15 cellular contexts compared by ENCODE assay signal in the genomic region with DNA sequence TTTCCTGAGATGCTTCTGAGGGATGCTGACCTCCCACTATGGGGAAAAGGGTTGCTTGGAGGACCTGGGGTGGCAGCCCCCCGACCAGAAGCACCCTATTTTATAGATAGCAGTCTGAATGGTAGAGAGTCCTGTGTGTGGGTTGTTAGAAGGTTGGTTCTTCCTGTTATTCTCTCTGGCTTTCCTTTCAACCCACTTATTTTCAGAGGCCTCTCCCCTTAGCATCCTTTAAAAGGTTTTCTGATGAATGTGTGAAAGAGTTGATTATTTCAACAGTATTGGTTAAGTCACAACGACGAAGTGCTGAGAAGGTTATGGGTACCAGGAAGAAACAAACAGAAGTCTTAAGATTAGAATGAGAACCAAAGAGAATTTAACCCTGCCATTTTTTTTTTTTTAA. TPM values are rescaled to one million over a fixed set of nuclear protein-coding genes. Genes with fewer than 3 reads are reported as not detected.
DNase-seq lines count a peak whose midpoint lies in the region; ATAC-seq and TF ChIP-seq lines count a peak whose summit lies in the region.
"Had no signal": no experiment of that assay in that cellular context is flagged by ENCODE, and none has a peak within 500 bp of the region (broad histone marks: within the 10 kb centered on the region; RNA-seq: fewer than 3 reads in every experiment).

No MANE protein-coding gene starts in this region.

- no peaks in the 10 kb centered on the region for H3K27me3 ChIP-seq in CD8-positive, alpha-beta memory T cell (ENCODE audit: insufficient read depth, low read length, poor library complexity, severe bottlenecking)
- no peaks in the 10 kb centered on the region for H3K27me3 ChIP-seq in dorsolateral prefrontal cortex

- peak overlapping the region; percentile 10 to 33 for H3K4me3 Mint-ChIP-seq in activated T-cell treated with anti-CD3 and anti-CD28 coated beads, Interleukin-2, amount 50 U/mL, for 72 hours
- no peak overlapping the region for H3K4me3 Mint-ChIP-seq in CD8-positive, alpha-beta memory T cell
- H3K4me3 Mint-ChIP-seq in activated T-helper 1 cell treated with anti-CD3 and anti-CD28 coated beads, Interleukin-12 subunit alpha, Interleukin-12 subunit beta, Interleukin-2, Interleukin-4 antibody, amounts not matched to agents 30 ng/mL and 10 ng/mL and 1 ng/mL, durations not matched to agents 14 hours and 24 hours and 36 hours, result peak overlapping the region; percentile 4
- H3K4me3 Mint-ChIP-seq: H9 had no signal

- intact Hi-C loops in activated T-helper 1 cell treated with anti-CD3 and anti-CD28 coated beads, Interleukin-12 subunit alpha, Interleukin-12 subunit beta, Interleukin-2, Interleukin-4 antibody, amounts not matched to agents 30 ng/mL and 10 ng/mL and 1 ng/mL, durations not matched to agents 14 hours and 24 hours and 36 hours (cut with micrococcal nuclease), result loop anchor here (1.0 kb wide), 1 partner anchor 21 kb away; the partner anchor contains the start of genes KLHL42 and MANSC4
- intact Hi-C loops in dorsolateral prefrontal cortex (cut with DNase I), result loop anchor here in 1 of 2 donors (10.0 kb wide), 1 partner anchor 56 kb away; no protein-coding TSS in a partner anchor

- peaks cover 4 to 14% of the 10 kb centered on the region in 2 donors for H3K36me3 Mint-ChIP-seq in activated T-cell treated with anti-CD3 and anti-CD28 coated beads, Interleukin-2, amount 50 U/mL, for 72 hours (ENCODE audit: insufficient read depth in 2 of 2)
- H3K36me3 Mint-ChIP-seq in CD8-positive, alpha-beta memory T cell, result peaks cover 0 to 32% (median 13%) of the 10 kb centered on the region in 3 donors
- peaks cover 29% of the 10 kb centered on the region for H3K36me3 Mint-ChIP-seq in activated T-helper 1 cell treated with anti-CD3 and anti-CD28 coated beads, Interleukin-12 subunit alpha, Interleukin-12 subunit beta, Interleukin-2, Interleukin-4 antibody, amounts not matched to agents 30 ng/mL and 10 ng/mL and 1 ng/mL, durations not matched to agents 14 hours and 24 hours and 36 hours (ENCODE audit: low read depth)

- ATAC-seq in activated T-cell treated with anti-CD3 and anti-CD28 coated beads, Interleukin-2, amount 50 U/mL, for 72 hours (replicated peaks in 1 of 2), result no peak

- no peak overlapping the region for H3K4me3 ChIP-seq in CD8-positive, alpha-beta memory T cell (ENCODE audit: low read length)
- H3K4me3 ChIP-seq in dorsolateral prefrontal cortex, result no peak overlapping the region

- H3K9me3 ChIP-seq in CD8-positive, alpha-beta memory T cell (ENCODE audit: low read length), result no peaks in the 10 kb centered on the region

- CTCF ChIA-PET in CD8-positive, alpha-beta memory T cell (lab: Charles Lee), result interaction anchor here (1.6 kb wide), 1 partner anchor 20 kb away, joined by 7 read pairs; no protein-coding TSS in a partner anchor

- H3K27me3 Mint-ChIP-seq in activated T-cell treated with anti-CD3 and anti-CD28 coated beads, Interleukin-2, amount 50 U/mL, for 72 hours (ENCODE audit: low read depth), result peaks cover 16% of the 10 kb centered on the region
- peaks cover under 1% of the 10 kb centered on the region in 2 donors for H3K27me3 Mint-ChIP-seq in CD8-positive, alpha-beta memory T cell
- peaks cover 8% of the 10 kb centered on the region for H3K27me3 Mint-ChIP-seq in activated T-helper 1 cell treated with anti-CD3 and anti-CD28 coated beads, Interleukin-12 subunit alpha, Interleukin-12 subunit beta, Interleukin-2, Interleukin-4 antibody, amounts not matched to agents 30 ng/mL and 10 ng/mL and 1 ng/mL, durations not matched to agents 14 hours and 24 hours and 36 hours (ENCODE audit: insufficient read depth)

- no peak for DNase-seq in activated T-cell treated with anti-CD3 and anti-CD28 coated beads, Interleukin-2, amount 50 U/mL, for 72 hours
- DNase-seq in activated T-cell treated with anti-CD3 and anti-CD28 coated beads, Interleukin-2, amount 50 U/mL, for 1 hour, result no peak
- no peak for DNase-seq in CD8-positive, alpha-beta memory T cell
- no peak for DNase-seq in activated T-helper 1 cell treated with anti-CD3 and anti-CD28 coated beads, Interleukin-12 subunit alpha, Interleukin-12 subunit beta, Interleukin-2, Interleukin-4 antibody, amounts not matched to agents 30 ng/mL and 10 ng/mL and 1 ng/mL, durations not matched to agents 14 hours and 24 hours and 36 hours (ENCODE audit: low spot score)
- DNase-seq in dorsolateral prefrontal cortex (no peak), HPDE6-E6E7 (ENCODE audit: extremely low spot score) (no peak), SKM-1 (lab: John Stamatoyannopoulos, UW; ENCODE audit: unreplicated experiment) (no peak)
- DNase-seq: DMS79 treated with DMSO at 0.1 percent for 48 hours, H9, NCI-H1436 treated with DMSO at 0.1 percent for 48 hours, NCI-H2081, NCI-H510A treated with DMSO at 0.1 percent for 48 hours had no signal

- peaks cover 38% of the 10 kb centered on the region for H3K4me1 Mint-ChIP-seq in activated T-cell treated with anti-CD3 and anti-CD28 coated beads, Interleukin-2, amount 50 U/mL, for 72 hours (ENCODE audit: low read depth)
- peaks cover 11 to 25% (median 13%) of the 10 kb centered on the region in 3 donors for H3K4me1 Mint-ChIP-seq in CD8-positive, alpha-beta memory T cell
- H3K4me1 Mint-ChIP-seq in activated T-helper 1 cell treated with anti-CD3 and anti-CD28 coated beads, Interleukin-12 subunit alpha, Interleukin-12 subunit beta, Interleukin-2, Interleukin-4 antibody, amounts not matched to agents 30 ng/mL and 10 ng/mL and 1 ng/mL, durations not matched to agents 14 hours and 24 hours and 36 hours (ENCODE audit: low read depth), result peaks cover 35% of the 10 kb centered on the region
- H3K4me1 Mint-ChIP-seq: H9 had no signal

- TF ChIP-seq CTCF in dorsolateral prefrontal cortex (IDR thresholded peaks at IDR 0.05 in 54 of 56, conservative IDR thresholded peaks at IDR 0.05 in 2 of 56; ENCODE audit: low read depth in 1 of 56, partially characterized antibody in 56 of 56), result no peak

- peaks cover 5% of the 10 kb centered on the region for H3K36me3 ChIP-seq in CD8-positive, alpha-beta memory T cell (ENCODE audit: insufficient read depth, low read length)

- peak overlapping the region; percentile 1 for H3K27ac Mint-ChIP-seq in activated T-cell treated with anti-CD3 and anti-CD28 coated beads, Interleukin-2, amount 50 U/mL, for 72 hours
- peak overlapping the region in 5 of 8 donors; percentile 17 to 78 (median 64) for H3K27ac Mint-ChIP-seq in CD8-positive, alpha-beta memory T cell
- H3K27ac Mint-ChIP-seq in activated T-helper 1 cell treated with anti-CD3 and anti-CD28 coated beads, Interleukin-12 subunit alpha, Interleukin-12 subunit beta, Interleukin-2, Interleukin-4 antibody, amounts not matched to agents 30 ng/mL and 10 ng/mL and 1 ng/mL, durations not matched to agents 14 hours and 24 hours and 36 hours, result peak overlapping the region; percentile 72

- POLR2A ChIA-PET in CD8-positive, alpha-beta memory T cell (lab: Charles Lee), result no interaction called here

- peaks cover 13% of the 10 kb centered on the region for H3K4me1 ChIP-seq in CD8-positive, alpha-beta memory T cell (ENCODE audit: insufficient read depth, low read length)

- no peak overlapping the region for H3K27ac ChIP-seq in CD8-positive, alpha-beta memory T cell (ENCODE audit: low read depth, low read length)
- H3K27ac ChIP-seq in dorsolateral prefrontal cortex, result peak overlapping the region in 37 of 59 donors; percentile 2 to 67 (median 39)
- H3K27ac ChIP-seq: KMS-11 had no signal

- no peaks in the 10 kb centered on the region for H3K9me3 Mint-ChIP-seq in activated T-cell treated with anti-CD3 and anti-CD28 coated beads, Interleukin-2, amount 50 U/mL, for 72 hours
- no peaks in the 10 kb centered on the region for H3K9me3 Mint-ChIP-seq in CD8-positive, alpha-beta memory T cell
- H3K9me3 Mint-ChIP-seq in activated T-helper 1 cell treated with anti-CD3 and anti-CD28 coated beads, Interleukin-12 subunit alpha, Interleukin-12 subunit beta, Interleukin-2, Interleukin-4 antibody, amounts not matched to agents 30 ng/mL and 10 ng/mL and 1 ng/mL, durations not matched to agents 14 hours and 24 hours and 36 hours, result no peaks in the 10 kb centered on the region
- H3K9me3 Mint-ChIP-seq: H9 had no signal

RNA-seq across cellular contexts. Expression of gene MANSC4, which starts 20.8 kb away (rescaled TPM):
- total RNA-seq in activated T-cell treated with anti-CD3 and anti-CD28 coated beads, Interleukin-2, amount 50 U/mL, for 72 hours, result not detected
- total RNA-seq in CD8-positive, alpha-beta memory T cell, result not detected
- polyA plus RNA-seq in CD8-positive, alpha-beta memory T cell, result not detected
- total RNA-seq in activated T-helper 1 cell treated with anti-CD3 and anti-CD28 coated beads, Interleukin-12 subunit alpha, Interleukin-12 subunit beta, Interleukin-2, Interleukin-4 antibody, amounts not matched to agents 30 ng/mL and 10 ng/mL and 1 ng/mL, durations not matched to agents 14 hours and 24 hours and 36 hours, result not detected in 2 replicates
- 1 to 10 TPM in 2 of 120 experiments, under 1 TPM in 12, not detected in 106; 0.42 to 1.2 (median 0.61) TPM for total RNA-seq in dorsolateral prefrontal cortex
- total RNA-seq: G401, H9, M059J had no signal

RNA-seq across cellular contexts. Expression of gene KLHL42, which starts 20.8 kb away (rescaled TPM):
- 10 to 100 TPM in 1 of 2 donors, 1 to 10 TPM in 1; 9.8 to 10.7 TPM for total RNA-seq in activated T-cell treated with anti-CD3 and anti-CD28 coated beads, Interleukin-2, amount 50 U/mL, for 72 hours
- 10 to 100 TPM; 14.1 TPM for total RNA-seq in CD8-positive, alpha-beta memory T cell
- polyA plus RNA-seq in CD8-positive, alpha-beta memory T cell, result 9.5 TPM
- 19.5 and 21.7 TPM in 2 replicates for total RNA-seq in activated T-helper 1 cell treated with anti-CD3 and anti-CD28 coated beads, Interleukin-12 subunit alpha, Interleukin-12 subunit beta, Interleukin-2, Interleukin-4 antibody, amounts not matched to agents 30 ng/mL and 10 ng/mL and 1 ng/mL, durations not matched to agents 14 hours and 24 hours and 36 hours
- total RNA-seq in dorsolateral prefrontal cortex, result 10 to 100 TPM; 40.7 to 73.4 (median 58.0) TPM

Comparison
In these comparisons a context has a peak if more than half of its experiments do, and no peak if none do; other contexts are left out.
1. H3K27ac Mint-ChIP-seq: peak in every context shown above with its lines; median percentile 72 in activated T-helper 1 cell treated with anti-CD3 and anti-CD28 coated beads, Interleukin-12 subunit alpha, Interleukin-12 subunit beta, Interleukin-2, Interleukin-4 antibody, amounts not matched to agents 30 ng/mL and 10 ng/mL and 1 ng/mL, durations not matched to agents 14 hours and 24 hours and 36 hours; 64 in CD8-positive, alpha-beta memory T cell; 1 in activated T-cell treated with anti-CD3 and anti-CD28 coated beads, Interleukin-2, amount 50 U/mL, for 72 hours.
2. H3K4me3 Mint-ChIP-seq: peak in activated T-cell treated with anti-CD3 and anti-CD28 coated beads, Interleukin-2, amount 50 U/mL, for 72 hours (2 of 2) and activated T-helper 1 cell treated with anti-CD3 and anti-CD28 coated beads, Interleukin-12 subunit alpha, Interleukin-12 subunit beta, Interleukin-2, Interleukin-4 antibody, amounts not matched to agents 30 ng/mL and 10 ng/mL and 1 ng/mL, durations not matched to agents 14 hours and 24 hours and 36 hours (single experiment); none in CD8-positive, alpha-beta memory T cell (0 of 7).